ENCODE assay signal across 12 cellular contexts in genomic region chr12:70196732-70197361, GRCh38. TPM values are rescaled to one million over a fixed set of nuclear protein-coding genes. Genes with fewer than 3 reads are reported as not detected.
DNase-seq lines count a peak whose midpoint lies in the region; ATAC-seq, FAIRE-seq and TF ChIP-seq lines count a peak whose summit lies in the region.
"Had no signal": no experiment of that assay in that cellular context is flagged by ENCODE, and none has a peak within 500 bp of the region (broad histone marks: within the 10 kb centered on the region; RNA-seq: fewer than 3 reads in every experiment).

No MANE protein-coding gene starts in this region.

- H3K4me1 Mint-ChIP-seq in nephron, result peaks cover 15% of the 10 kb centered on the region
- no peaks in the 10 kb centered on the region for H3K4me1 Mint-ChIP-seq in CD4-positive, alpha-beta T cell (ENCODE audit: low read depth)
- H3K4me1 Mint-ChIP-seq: endodermal cell had no signal

- no peak for ATAC-seq in CD4-positive, alpha-beta T cell (ENCODE audit: poor library complexity)

- peak; percentile 86 for FAIRE-seq in D721Med (lab: Jason Lieb, UNC)

- CTCF ChIA-PET in CD4-positive, alpha-beta T cell (lab: Charles Lee), result no interaction called here

- no peaks in the 10 kb centered on the region for H3K27me3 Mint-ChIP-seq in nephron (ENCODE audit: low read depth)
- no peaks in the 10 kb centered on the region for H3K27me3 Mint-ChIP-seq in CD4-positive, alpha-beta T cell

- TF ChIP-seq CTCF in D721Med (IDR thresholded peaks at IDR 0.05; ENCODE audit: insufficient read depth, missing control alignments), result no peak
- TF ChIP-seq CTCF in nephron (IDR thresholded peaks at IDR 0.05; ENCODE audit: unreplicated experiment in 3 of 3), result no peak
- TF ChIP-seq CTCF in CD4-positive, alpha-beta T cell (IDR thresholded peaks at IDR 0.05), result no peak

- H3K9me3 Mint-ChIP-seq in nephron, result no peaks in the 10 kb centered on the region
- no peaks in the 10 kb centered on the region for H3K9me3 Mint-ChIP-seq in CD4-positive, alpha-beta T cell
- H3K9me3 Mint-ChIP-seq: endodermal cell had no signal

- POLR2A ChIA-PET in CD4-positive, alpha-beta T cell (lab: Charles Lee), result no interaction called here

- H3K27ac Mint-ChIP-seq in nephron, result peak overlapping the region; percentile 24 to 76 (median 62)
- no peak overlapping the region for H3K27ac Mint-ChIP-seq in CD4-positive, alpha-beta T cell
- H3K27ac Mint-ChIP-seq: endodermal cell had no signal

- DNase-seq in D721Med (ENCODE audit: insufficient read length, low spot score) (no peak), NCI-H524 (lab: John Stamatoyannopoulos, UW) (peak; percentile 52 to 84), posterior vena cava (ENCODE audit: low spot score) (no peak), dermis blood vessel endothelial cell (no peak)
- DNase-seq in CD4-positive, alpha-beta T cell, result no peak
- DNase-seq in activated CD8-positive, alpha-beta memory T cell treated with anti-CD3 and anti-CD28 coated beads, Interleukin-2, amount 50 U/mL, for 48 hours, result no peak
- DNase-seq: AML-193, endodermal cell, NCI-H1092 treated with DMSO at 0.1 percent for 48 hours, right cardiac atrium had no signal

- no peak overlapping the region for H3K4me3 Mint-ChIP-seq in nephron
- no peak overlapping the region for H3K4me3 Mint-ChIP-seq in CD4-positive, alpha-beta T cell
- H3K4me3 Mint-ChIP-seq: endodermal cell had no signal

- H3K9me3 ChIP-seq in CD4-positive, alpha-beta T cell (ENCODE audit: control insufficient read depth, low read length), result no peaks in the 10 kb centered on the region

- H3K27me3 ChIP-seq in CD4-positive, alpha-beta T cell (ENCODE audit: control insufficient read depth, insufficient read depth, low read length), result no peaks in the 10 kb centered on the region

- peak overlapping the region; percentile 57 for H3K27ac ChIP-seq in cingulate gyrus (ENCODE audit: low read depth, low read length)
- no peak overlapping the region for H3K27ac ChIP-seq in CD4-positive, alpha-beta T cell (ENCODE audit: low read depth, low read length)

- intact Hi-C loops in CD4-positive, alpha-beta T cell (cut with DNase I, micrococcal nuclease), result no loop called here
- intact Hi-C loops in posterior vena cava (cut with DNase I), result no loop called here

- H3K36me3 Mint-ChIP-seq in nephron (ENCODE audit: low read depth), result no peaks in the 10 kb centered on the region
- no peaks in the 10 kb centered on the region for H3K36me3 Mint-ChIP-seq in CD4-positive, alpha-beta T cell (ENCODE audit: low read depth)

RNA-seq across cellular contexts. Expression of gene CNOT2, which starts 46.4 kb away (rescaled TPM):
- 100 to 1,000 TPM; 107 to 121 TPM for total RNA-seq in CD4-positive, alpha-beta T cell
- total RNA-seq in posterior vena cava, result 10 to 100 TPM; 52.4 to 62.9 TPM
- 179 and 198 TPM in 2 replicates for total RNA-seq in dermis blood vessel endothelial cell

Comparison
In these comparisons a context has a peak if more than half of its experiments do, and no peak if none do; other contexts are left out.
1. DNase-seq: peak in NCI-H524 (2 of 2); none in D721Med (single experiment), CD4-positive, alpha-beta T cell (0 of 10), posterior vena cava (single experiment), activated CD8-positive, alpha-beta memory T cell treated with anti-CD3 and anti-CD28 coated beads, Interleukin-2, amount 50 U/mL, for 48 hours (single experiment) and dermis blood vessel endothelial cell (single experiment).